Comparison of ENCODE assay signal across 27 cellular contexts in the genomic region with DNA sequence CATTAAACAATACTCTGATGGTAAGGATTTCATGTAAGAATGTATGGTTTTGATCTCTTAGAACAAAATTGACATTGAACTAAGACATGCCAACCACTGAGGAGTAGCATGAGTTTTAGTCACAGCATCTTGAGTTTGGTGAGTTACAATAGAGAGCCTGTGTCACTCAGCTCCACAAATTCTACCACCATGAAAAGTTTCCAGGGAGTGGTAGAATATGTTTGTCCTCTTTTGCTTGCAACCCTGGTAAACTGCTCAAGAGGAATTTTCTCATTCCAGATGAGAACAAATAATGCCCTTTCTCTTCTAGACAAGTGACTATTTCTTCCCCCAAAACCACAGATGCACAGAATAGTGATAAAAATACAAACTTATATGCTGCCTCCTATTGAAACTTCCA.
"Had no signal": no experiment of that assay in that cellular context is flagged by ENCODE, and none has a peak within 500 bp of the region (broad histone marks: within the 10 kb centered on the region; RNA-seq: fewer than 3 reads in every experiment).

No MANE protein-coding gene starts in this region.

- H3K36me3 ChIP-seq: neutrophil, pancreas, right lobe of liver, sigmoid colon, spleen, suprapubic skin, tibial artery, transverse colon, upper lobe of right lung, uterus had no signal

- H3K4me3 ChIP-seq: pancreas, psoas muscle, right lobe of liver, sigmoid colon, spleen, suprapubic skin, testis, tibial artery, transverse colon, upper lobe of right lung, uterus had no signal

- H3K9me3 ChIP-seq: neutrophil, pancreas, psoas muscle, right lobe of liver, spleen, suprapubic skin, testis, tibial artery, transverse colon, upper lobe of right lung, uterus had no signal

- DNase-seq: naive thymus-derived CD8-positive, alpha-beta T cell; nephron progenitor cell; nucleus accumbens; pancreas; posterior cingulate gyrus; psoas muscle; right cardiac atrium; right lobe of liver; sigmoid colon; small intestine; spleen; stimulated activated CD4-positive, alpha-beta T cell treated with anti-CD3 and anti-CD28 coated beads, Interleukin-12 subunit alpha, Interleukin-12 subunit beta, amount 100 ng/mL, for 4 hours; stimulated activated CD4-positive, alpha-beta T cell treated with anti-CD3 and anti-CD28 coated beads, Interleukin-1b, Interleukin-23, amount 100 ng/mL, for 48 hours; stimulated activated CD4-positive, alpha-beta T cell treated with anti-CD3 and anti-CD28 coated beads, Interleukin-4, amount 100 ng/mL, for 1 hour; stimulated activated CD4-positive, alpha-beta T cell treated with anti-CD3 and anti-CD28 coated beads, Interleukin-4, amount 100 ng/mL, for 4 hours; stimulated activated CD8-positive, alpha-beta memory T cell treated with anti-CD3 and anti-CD28 coated beads, Interleukin-4, amount 100 ng/mL, for 48 hours; stimulated activated naive CD4-positive, alpha-beta T cell; stimulated activated naive CD8-positive, alpha-beta T cell treated with anti-CD3 and anti-CD28 coated beads, Interleukin-15, amount 100 ng/mL, for 72 hours; stimulated activated naive CD8-positive, alpha-beta T cell treated with anti-CD3 and anti-CD28 coated beads, Interleukin-15, Interleukin-2, amounts not matched to agents 100 U/mL and 50 U/mL, for 24 hours; substantia nigra; testis; tibial artery; transverse colon; upper lobe of right lung; uterus had no signal

- H3K27ac ChIP-seq: neutrophil, pancreas, psoas muscle, right lobe of liver, sigmoid colon, spleen, suprapubic skin, testis, tibial artery, transverse colon, upper lobe of right lung, uterus had no signal

- H3K4me1 ChIP-seq: pancreas, psoas muscle, right lobe of liver, sigmoid colon, spleen, suprapubic skin, testis, transverse colon, upper lobe of right lung, uterus had no signal

- H3K27me3 ChIP-seq: neutrophil, pancreas, right lobe of liver, sigmoid colon, spleen, suprapubic skin, testis, tibial artery, transverse colon, uterus had no signal
